ENCODE assay signal across 8 cellular contexts in genomic region chr4:146243141-146243882, GRCh38. TPM values are rescaled to one million over a fixed set of nuclear protein-coding genes. Genes with fewer than 3 reads are reported as not detected.
DNase-seq lines count a peak whose midpoint lies in the region; ATAC-seq and TF ChIP-seq lines count a peak whose summit lies in the region.

No MANE protein-coding gene starts in this region.

- peaks cover 36% of the 10 kb centered on the region for H3K4me1 ChIP-seq in suprapubic skin

- peak; percentile 53 for DNase-seq in A172 (ENCODE audit: low spot score)
- DNase-seq in WERI-Rb-1: peak; percentile 18
- peak in 1 of 2 donors; percentile 38 for DNase-seq in cardiac fibroblast (ENCODE audit: low read depth in 2 of 2)
- peak; percentile 82 for DNase-seq in osteocyte (ENCODE audit: extremely low spot score, unreplicated experiment)
- DNase-seq in SIG-M5 (lab: John Stamatoyannopoulos, UW): no peak
- no peak for DNase-seq in suprapubic skin (ENCODE audit: low spot score in 2 of 2)

- 62% methylated on average over 7 of the region's 24 CpGs for WGBS in suprapubic skin

- no peak for TF ChIP-seq EP300 in suprapubic skin (IDR thresholded peaks at IDR 0.05)

- H3K27ac Mint-ChIP-seq in osteocyte (ENCODE audit: unreplicated experiment): no peak overlapping the region

- H3K4me3 ChIP-seq in WERI-Rb-1 (ENCODE audit: low read depth, low read length) (no peak overlapping the region), cardiac fibroblast (replicated peaks in 1 of 2; ENCODE audit: low read depth in 2 of 2, low read length in 2 of 2) (no peak overlapping the region), suprapubic skin (no peak overlapping the region)

- H3K4me3 Mint-ChIP-seq in osteocyte (ENCODE audit: unreplicated experiment): no peak overlapping the region

- TF ChIP-seq CTCF in WERI-Rb-1 (IDR thresholded peaks at IDR 0.05; ENCODE audit: low read depth, low read length): peak; percentile 79
- peak; percentile 41 for TF ChIP-seq CTCF in cardiac fibroblast (IDR thresholded peaks at IDR 0.05; ENCODE audit: low read depth, low read length)
- peak; percentile 37 for TF ChIP-seq CTCF in osteocyte (IDR thresholded peaks at IDR 0.05)
- peak in 1 of 2 donors; percentile 23 for TF ChIP-seq CTCF in suprapubic skin (IDR thresholded peaks at IDR 0.05)

- no peaks in the 10 kb centered on the region for H3K36me3 Mint-ChIP-seq in osteocyte (ENCODE audit: unreplicated experiment)

- H3K4me1 Mint-ChIP-seq in osteocyte (ENCODE audit: unreplicated experiment): peaks cover 17% of the 10 kb centered on the region

- no peaks in the 10 kb centered on the region for H3K9me3 ChIP-seq in WERI-Rb-1 (ENCODE audit: severe bottlenecking)
- no peaks in the 10 kb centered on the region for H3K9me3 ChIP-seq in suprapubic skin

- no peaks in the 10 kb centered on the region for H3K9me3 Mint-ChIP-seq in osteocyte (ENCODE audit: unreplicated experiment)

- H3K27ac ChIP-seq in WERI-Rb-1: no peak overlapping the region
- H3K27ac ChIP-seq in suprapubic skin: no peak overlapping the region

- H3K27me3 ChIP-seq in WERI-Rb-1 (ENCODE audit: insufficient read depth, low read depth, severe bottlenecking) (no peaks in the 10 kb centered on the region), suprapubic skin (no peaks in the 10 kb centered on the region)

- ATAC-seq in GM19025 (IDR thresholded peaks at IDR 0.05; ENCODE audit: low read depth, unreplicated experiment): peak; percentile 65
- peak; percentile 75 for ATAC-seq in HG03175 (IDR thresholded peaks at IDR 0.05; ENCODE audit: unreplicated experiment)

- H3K36me3 ChIP-seq in WERI-Rb-1 (no peaks in the 10 kb centered on the region), suprapubic skin (no peaks in the 10 kb centered on the region)

- TF ChIP-seq POLR2A in suprapubic skin (IDR thresholded peaks at IDR 0.05): no peak

- H3K27me3 Mint-ChIP-seq in osteocyte (ENCODE audit: unreplicated experiment): no peaks in the 10 kb centered on the region

RNA-seq across cellular contexts. Expression of gene REELD1, which starts 29.0 kb away (rescaled TPM):
- total RNA-seq in A172 (2014; rRNA removed; shearing (Covaris generic)): not detected in 2 replicates
- total RNA-seq in osteocyte: not detected in 2 replicates
- total RNA-seq in suprapubic skin: 1 to 10 TPM in 1 of 4 donors, not detected in 3; 2.0 TPM

Comparison
In these comparisons a context has a peak if more than half of its experiments do, and no peak if none do; other contexts are left out.
1. DNase-seq: peak in A172 (single experiment), WERI-Rb-1 (single experiment) and osteocyte (single experiment); none in SIG-M5 (single experiment) and suprapubic skin (0 of 2).